9 cellular contexts compared by ENCODE assay signal in genomic region chr21:35925497-35925896, GRCh38.
DNase-seq lines count a peak whose midpoint lies in the region; ATAC-seq and TF ChIP-seq lines count a peak whose summit lies in the region.
"Had no signal": no experiment of that assay in that cellular context is flagged by ENCODE, and none has a peak within 500 bp of the region (broad histone marks: within the 10 kb centered on the region; RNA-seq: fewer than 3 reads in every experiment).

No MANE protein-coding gene starts in this region.

- WGBS in mesodermal cell (ENCODE audit: insufficient coverage in 2 of 2), 2 experiments = 73 to 82% methylated on average over 2 to 4 of the region's 6 CpGs

- TF ChIP-seq CTCF in AG04450 (IDR thresholded peaks at IDR 0.05; ENCODE audit: low read depth, low read length) = no peak

- H3K27ac ChIP-seq in AG04450 (ENCODE audit: low read depth, low read length) (peak overlapping the region; percentile 68), mesodermal cell (ENCODE audit: low read depth, low read length, severe bottlenecking) (peak overlapping the region; percentile 18)
- H3K27ac ChIP-seq: SK-N-MC had no signal

- H3K36me3 ChIP-seq in adipocyte (ENCODE audit: control insufficient read depth, insufficient read depth, low read length, severe bottlenecking) (no peaks in the 10 kb centered on the region), mesodermal cell (ENCODE audit: control insufficient read depth, insufficient read depth, low read length) (no peaks in the 10 kb centered on the region)

- H3K27me3 ChIP-seq in AG04450 (ENCODE audit: control insufficient read depth, insufficient read depth, low read length) = no peaks in the 10 kb centered on the region
- H3K27me3 ChIP-seq in adipocyte (replicated peaks; ENCODE audit: control insufficient read depth, insufficient read depth, low read length) = no peaks in the 10 kb centered on the region

- ATAC-seq in GM21576 (IDR thresholded peaks at IDR 0.05; ENCODE audit: unreplicated experiment) (no peak), HG02840 (IDR thresholded peaks at IDR 0.05; ENCODE audit: low FRiP score, unreplicated experiment) (no peak)

- H3K9me3 ChIP-seq in AG04450 (ENCODE audit: control insufficient read depth, insufficient read depth, low read length) (no peaks in the 10 kb centered on the region), adipocyte (ENCODE audit: control insufficient read depth, low read length) (no peaks in the 10 kb centered on the region), mesodermal cell (ENCODE audit: control insufficient read depth, low read length) (no peaks in the 10 kb centered on the region)

- H3K9ac ChIP-seq in adipocyte (ENCODE audit: low read length) = no peak overlapping the region

- DNase-seq in AG04450 (ENCODE audit: low read depth, low spot score) = no peak
- peak; percentile 23 for DNase-seq in HCEC 1CT
- peak; percentile 8 for DNase-seq in adipocyte (ENCODE audit: low read depth)
- no peak for DNase-seq in NCI-H526 (lab: John Stamatoyannopoulos, UW)
- DNase-seq in cerebellum (ENCODE audit: low spot score) = no peak

- H3K4me1 ChIP-seq in adipocyte (ENCODE audit: control insufficient read depth, insufficient read depth, low read length) (peaks cover 31% of the 10 kb centered on the region), mesodermal cell (ENCODE audit: control insufficient read depth, insufficient read depth, low read length, poor library complexity, severe bottlenecking) (peaks cover 3% of the 10 kb centered on the region)

- H3K4me3 ChIP-seq in AG04450 (ENCODE audit: low read depth, low read length) = no peak overlapping the region
- no peak overlapping the region for H3K4me3 ChIP-seq in adipocyte (ENCODE audit: low read length)
- H3K4me3 ChIP-seq in mesodermal cell (ENCODE audit: extremely low read depth, insufficient read depth, low read length, poor library complexity, severe bottlenecking) = no peak overlapping the region
- H3K4me3 ChIP-seq: SK-N-MC had no signal

- CTCF ChIA-PET in AG04450 (lab: Charles Lee) = no interaction called here

- POLR2A ChIA-PET in AG04450 (lab: Yijun Ruan, JAX) = no interaction called here

Comparison
In these comparisons a context has a peak if more than half of its experiments do, and no peak if none do; other contexts are left out.
1. DNase-seq: peak in HCEC 1CT (single experiment) and adipocyte (single experiment); none in AG04450 (single experiment), NCI-H526 (0 of 2) and cerebellum (single experiment).